ENCODE assay signal across 1 cellular context in genomic region chr12:12704593-12705230, GRCh38.
TF ChIP-seq lines count a peak whose summit lies in the region.

No MANE protein-coding gene starts in this region.

TF ChIP-seq in K562, 482 proteins besides CTCF, POLR2A, EP300 and RAD21 (continued from another document):
- TF ChIP-seq MNT (conservative IDR thresholded peaks at IDR 0.05) (0 out of 4 replicates have a peak, but pooled peaks of 1 of the 2 experiments have one; percentile 23), ARID3A (IDR thresholded peaks at IDR 0.05; ENCODE audit: borderline replicate concordance, low read depth, low read length) (peak; percentile 59; the same call in 1 of the 2 replicates), JUN (IDR thresholded peaks at IDR 0.05; ENCODE audit: borderline replicate concordance, low read depth, low read length) (peak; percentile 23; the same call in 1 of the 2 replicates), JUN (CRISPR knock-in tag; IDR thresholded peaks at IDR 0.05; ENCODE audit: borderline replicate concordance) (no peak), KLF10 (CRISPR knock-in tag; IDR thresholded peaks at IDR 0.05) (no peak), PBX2 (CRISPR knock-in tag; IDR thresholded peaks at IDR 0.05; ENCODE audit: low read depth) (no peak), PBX2 (tag; conservative IDR thresholded peaks at IDR 0.05; ENCODE audit: low read depth) (0 out of 2 replicates have a peak, but pooled peaks have one; percentile 19), MAZ (CRISPR knock-in tag; conservative IDR thresholded peaks at IDR 0.05 in 1 of 2, IDR thresholded peaks at IDR 0.05 in 1 of 2) (peak in 1 of 2 experiments; percentile 45; a peak in 1 of 4 replicates), MITF (IDR thresholded peaks at IDR 0.05) (no peak), KLF13 (tag; IDR thresholded peaks at IDR 0.05; ENCODE audit: borderline replicate concordance, low read depth) (no peak), ZNF444 (CRISPR knock-in tag; IDR thresholded peaks at IDR 0.05) (peak; percentile 92), GATAD2B (IDR thresholded peaks at IDR 0.05; ENCODE audit: borderline replicate concordance) (0 out of 2 replicates have a peak, but pooled peaks have one; percentile 14), HMBOX1 (IDR thresholded peaks at IDR 0.05) (peak; percentile 64), DEAF1 (CRISPR knock-in tag; IDR thresholded peaks at IDR 0.05) (peak; percentile 98), ZNF24 (IDR thresholded peaks at IDR 0.05) (peak; percentile 38; the same call in 1 of the 2 replicates), ZNF449 (CRISPR knock-in tag; IDR thresholded peaks at IDR 0.05) (no peak), STAG1 (CRISPR knock-in tag; IDR thresholded peaks at IDR 0.05; ENCODE audit: borderline replicate concordance) (peak; percentile 83; the same call in 1 of the 2 replicates), JUND (IDR thresholded peaks at IDR 0.05; ENCODE audit: borderline replicate concordance, low read depth, low read length) (peak; percentile 67), JUND (tag; IDR thresholded peaks at IDR 0.05; ENCODE audit: borderline replicate concordance, low read depth, low read length) (no peak; the same call in 2 of the 3 replicates), SMC3 (conservative IDR thresholded peaks at IDR 0.05; ENCODE audit: insufficient read depth, low read depth, low read length) (peak; percentile 95), ARID2 (IDR thresholded peaks at IDR 0.05) (peak; percentile 94), RB1 (IDR thresholded peaks at IDR 0.05; ENCODE audit: low read depth) (peak; percentile 44; the same call in 1 of the 2 replicates), LCOR (CRISPR knock-in tag; IDR thresholded peaks at IDR 0.05) (peak; percentile 71; the same call in 1 of the 2 replicates), ZNF253 (CRISPR knock-in tag; conservative IDR thresholded peaks at IDR 0.05) (no peak), THAP12 (CRISPR knock-in tag; IDR thresholded peaks at IDR 0.05) (no peak), TEAD2 (tag; IDR thresholded peaks at IDR 0.05) (peak; percentile 30; the same call in 1 of the 2 replicates), ZBTB33 (CRISPR knock-in tag; IDR thresholded peaks at IDR 0.05) (0 out of 2 replicates have a peak, but pooled peaks have one; percentile 17), CSDE1 (IDR thresholded peaks at IDR 0.05) (no peak), E2F3 (CRISPR knock-in tag; IDR thresholded peaks at IDR 0.05) (no peak), KLF16 (IDR thresholded peaks at IDR 0.05) (peak; percentile 72), SP1 (CRISPR knock-in tag; IDR thresholded peaks at IDR 0.05) (0 out of 2 replicates have a peak, but pooled peaks have one; percentile 36)
